8 cellular contexts compared by ENCODE assay signal in the genomic region with DNA sequence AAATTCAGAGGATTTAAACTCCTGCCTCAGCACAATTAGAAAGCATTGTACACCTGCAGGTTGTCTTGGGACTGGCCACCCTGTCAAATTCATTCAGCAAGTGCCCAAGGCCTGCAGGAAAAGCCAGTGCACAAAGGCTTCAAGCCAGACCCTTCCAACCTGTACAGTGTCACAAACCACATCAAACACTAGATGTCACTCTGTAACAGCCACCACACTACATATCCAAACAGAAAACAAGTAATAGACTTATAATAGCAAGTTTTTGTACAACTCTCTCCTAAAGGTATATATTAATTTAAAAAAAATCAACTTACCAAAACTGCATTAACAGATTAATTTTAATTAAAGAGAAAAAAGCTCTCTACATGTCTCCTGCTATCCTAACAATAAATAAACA. TPM values are rescaled to one million over a fixed set of nuclear protein-coding genes. Genes with fewer than 3 reads are reported as not detected.
DNase-seq lines count a peak whose midpoint lies in the region; ATAC-seq and TF ChIP-seq lines count a peak whose summit lies in the region.

No MANE protein-coding gene starts in this region.

- H3K4me3 Mint-ChIP-seq in activated CD8-positive, alpha-beta memory T cell treated with anti-CD3 and anti-CD28 coated beads, Interleukin-2, amount 10 ng/mL, durations not matched to agents 7 days and 5 days: no peak overlapping the region
- no peak overlapping the region for H3K4me3 Mint-ChIP-seq in brain

- peak; percentile 66 to 75 for TF ChIP-seq CTCF in brain (conservative IDR thresholded peaks at IDR 0.05)

- no peak for DNase-seq in activated CD8-positive, alpha-beta memory T cell treated with anti-CD3 and anti-CD28 coated beads, Interleukin-2, amount 10 ng/mL, durations not matched to agents 7 days and 5 days
- no peak for DNase-seq in activated CD8-positive, alpha-beta memory T cell treated with anti-CD3 and anti-CD28 coated beads, Interleukin-2, amount 50 U/mL, for 48 hours
- DNase-seq in NCI-H460 (ENCODE audit: extremely low read depth, low read depth) (peak; percentile 25), kidney tubule cell (ENCODE audit: low spot score) (peak; percentile 39), cerebellar nuclear complex (lab: John Stamatoyannopoulos, UW) (no peak)

- peak; percentile 76 for ATAC-seq in activated CD8-positive, alpha-beta memory T cell treated with anti-CD3 and anti-CD28 coated beads, Interleukin-2, amount 10 ng/mL, durations not matched to agents 7 days and 5 days
- ATAC-seq in HG02885 (IDR thresholded peaks at IDR 0.05; ENCODE audit: poor library complexity, unreplicated experiment) (peak; percentile 53), GM21619 (IDR thresholded peaks at IDR 0.05; ENCODE audit: unreplicated experiment) (no peak)

- H3K4me1 Mint-ChIP-seq in activated CD8-positive, alpha-beta memory T cell treated with anti-CD3 and anti-CD28 coated beads, Interleukin-2, amount 10 ng/mL, durations not matched to agents 7 days and 5 days: peaks cover 9% of the 10 kb centered on the region
- H3K4me1 Mint-ChIP-seq in brain: peaks cover 19% of the 10 kb centered on the region

- H3K27ac Mint-ChIP-seq in activated CD8-positive, alpha-beta memory T cell treated with anti-CD3 and anti-CD28 coated beads, Interleukin-2, amount 10 ng/mL, durations not matched to agents 7 days and 5 days: no peak overlapping the region
- H3K27ac Mint-ChIP-seq in brain: peak overlapping the region in 2 of 5 experiments; percentile 74 to 77

- H3K9me3 Mint-ChIP-seq in activated CD8-positive, alpha-beta memory T cell treated with anti-CD3 and anti-CD28 coated beads, Interleukin-2, amount 10 ng/mL, durations not matched to agents 7 days and 5 days (ENCODE audit: low read depth): no peaks in the 10 kb centered on the region
- H3K9me3 Mint-ChIP-seq in brain: no peaks in the 10 kb centered on the region

- H3K27me3 Mint-ChIP-seq in activated CD8-positive, alpha-beta memory T cell treated with anti-CD3 and anti-CD28 coated beads, Interleukin-2, amount 10 ng/mL, durations not matched to agents 7 days and 5 days: no peaks in the 10 kb centered on the region
- no peaks in the 10 kb centered on the region for H3K27me3 Mint-ChIP-seq in brain

- CTCF ChIA-PET in activated CD8-positive, alpha-beta memory T cell treated with anti-CD3 and anti-CD28 coated beads, Interleukin-2, amount 10 ng/mL, durations not matched to agents 7 days and 5 days (lab: Charles Lee): interaction anchor here (1.0 to 2.8 kb wide), 2 partner anchors 9 to 159 kb away, joined by 4 to 18 read pairs; no protein-coding TSS in a partner anchor

- H3K36me3 Mint-ChIP-seq in activated CD8-positive, alpha-beta memory T cell treated with anti-CD3 and anti-CD28 coated beads, Interleukin-2, amount 10 ng/mL, durations not matched to agents 7 days and 5 days: peaks cover 1% of the 10 kb centered on the region
- H3K36me3 Mint-ChIP-seq in brain: peaks cover 7% of the 10 kb centered on the region

RNA-seq across cellular contexts. Expression of gene RALGAPA2, which starts 47.6 kb away (rescaled TPM):
- total RNA-seq in activated CD8-positive, alpha-beta memory T cell treated with anti-CD3 and anti-CD28 coated beads, Interleukin-2, amount 10 ng/mL, durations not matched to agents 7 days and 5 days: 10 to 100 TPM; 11.7 to 16.0 TPM
- total RNA-seq in NCI-H460 (2014; rRNA removed; shearing (Covaris generic)): 5.2 and 9.2 TPM in 2 replicates
- 2.3 and 2.8 TPM in 2 replicates for polyA plus RNA-seq in NCI-H460 (2014; cell fraction: nucleus; rRNA removed)
- 12.5 TPM for polyA plus RNA-seq in brain (ENCODE audit: insufficient read depth, low read depth, low replicate concordance)

Comparison
In these comparisons a context has a peak if more than half of its experiments do, and no peak if none do; other contexts are left out.
1. DNase-seq: peak in NCI-H460 (single experiment) and kidney tubule cell (single experiment); none in activated CD8-positive, alpha-beta memory T cell treated with anti-CD3 and anti-CD28 coated beads, Interleukin-2, amount 10 ng/mL, durations not matched to agents 7 days and 5 days (single experiment), activated CD8-positive, alpha-beta memory T cell treated with anti-CD3 and anti-CD28 coated beads, Interleukin-2, amount 50 U/mL, for 48 hours (single experiment) and cerebellar nuclear complex (0 of 2).